In genomic region chr18:79378416-79379250, GRCh38 we compare ENCODE assay signal across 8 cellular contexts. TPM values are rescaled to one million over a fixed set of nuclear protein-coding genes. Genes with fewer than 3 reads are reported as not detected.
DNase-seq lines count a peak whose midpoint lies in the region; ATAC-seq and TF ChIP-seq lines count a peak whose summit lies in the region.

No MANE protein-coding gene starts in this region.

- TF ChIP-seq POLR2A in lower leg skin (IDR thresholded peaks at IDR 0.05), result no peak

- POLR2A ChIA-PET in activated CD4-positive, alpha-beta memory T cell treated with anti-CD3 and anti-CD28 coated beads for 36 hours (lab: Charles Lee), result no interaction called here

- H3K4me2 ChIP-seq in MM.1S (ENCODE audit: low read depth, low read length), result no peak overlapping the region

- H3K27me3 Mint-ChIP-seq in activated CD4-positive, alpha-beta memory T cell treated with anti-CD3 and anti-CD28 coated beads for 36 hours, result no peaks in the 10 kb centered on the region

- no peaks in the 10 kb centered on the region for H3K9me2 ChIP-seq in MM.1S (replicated peaks; ENCODE audit: insufficient read depth, low read length)

- H3K27me3 ChIP-seq in MM.1S (replicated peaks; ENCODE audit: insufficient read depth, low read length), result no peaks in the 10 kb centered on the region

- H3K27ac ChIP-seq in MM.1S (ENCODE audit: low read length), result no peak overlapping the region

- CTCF ChIA-PET in activated CD4-positive, alpha-beta memory T cell treated with anti-CD3 and anti-CD28 coated beads for 36 hours (lab: Charles Lee), result interaction anchor here (0.6 to 7.0 kb wide), 19 partner anchors 10 to 306 kb away, joined by 3 to 176 read pairs (median 6); no protein-coding TSS in a partner anchor

- no peak overlapping the region for H3K9ac ChIP-seq in MM.1S (ENCODE audit: low read length)

- H3K4me1 Mint-ChIP-seq in activated CD4-positive, alpha-beta memory T cell treated with anti-CD3 and anti-CD28 coated beads for 36 hours (ENCODE audit: low read depth), result peaks cover 15% of the 10 kb centered on the region

- no peaks in the 10 kb centered on the region for H3K79me2 ChIP-seq in MM.1S (ENCODE audit: low read length)

- H3K36me3 ChIP-seq in MM.1S (replicated peaks; ENCODE audit: insufficient read depth, low read length), result no peaks in the 10 kb centered on the region

- no peak overlapping the region for H2AFZ ChIP-seq in MM.1S (ENCODE audit: low read length)

- no peak overlapping the region for H3K27ac Mint-ChIP-seq in activated CD4-positive, alpha-beta memory T cell treated with anti-CD3 and anti-CD28 coated beads for 36 hours

- 39 to 43% methylated on average over 48 to 49 of the region's 49 CpGs for WGBS in lower leg skin, 2 donors

- DNase-seq in EH (ENCODE audit: low read depth) (peak; percentile 75), MM.1S (peak; percentile 37), ecto neural progenitor cell (ENCODE audit: low spot score) (peak; percentile 93), lower leg skin (ENCODE audit: low spot score in 2 of 2) (peak; percentile 73 to 97)
- peak; percentile 90 for DNase-seq in activated CD4-positive, alpha-beta memory T cell treated with anti-CD3 and anti-CD28 coated beads for 36 hours
- peak; percentile 71 to 78 (median 72) for DNase-seq in stimulated activated CD4-positive, alpha-beta T cell treated with anti-CD3 and anti-CD28 coated beads, TNF-alpha, amount 100 ng/mL, for 4 hours (ENCODE audit: low read depth in 3 of 3)

- H4K20me1 ChIP-seq in MM.1S (ENCODE audit: insufficient read depth, low read length), result no peaks in the 10 kb centered on the region

- no peak overlapping the region for H3K4me3 ChIP-seq in MM.1S (ENCODE audit: low read length)
- no peak overlapping the region for H3K4me3 ChIP-seq in lower leg skin (ENCODE audit: low read depth, poor library complexity, severe bottlenecking)

- H3K9me3 Mint-ChIP-seq in activated CD4-positive, alpha-beta memory T cell treated with anti-CD3 and anti-CD28 coated beads for 36 hours, result no peaks in the 10 kb centered on the region

- H3F3A ChIP-seq in MM.1S (ENCODE audit: insufficient read depth, low read length), result no peaks in the 10 kb centered on the region

- no peaks in the 10 kb centered on the region for H3K4me1 ChIP-seq in MM.1S (ENCODE audit: low read length)

- intact Hi-C loops in activated CD4-positive, alpha-beta memory T cell treated with anti-CD3 and anti-CD28 coated beads for 36 hours (cut with micrococcal nuclease), result loop anchor here (1.0 to 2.0 kb wide), 3 partner anchors 16 to 266 kb away; partner anchors contain the start of gene NFATC1
- intact Hi-C loops in lower leg skin (cut with DNase I; ENCODE audit: low total_unique reads), result no loop called here

- ATAC-seq in GM21825 (IDR thresholded peaks at IDR 0.05; ENCODE audit: unreplicated experiment) (peak; percentile 77), HG03139 (IDR thresholded peaks at IDR 0.05; ENCODE audit: unreplicated experiment) (no peak)

- TF ChIP-seq CTCF in MM.1S (IDR thresholded peaks at IDR 0.05; ENCODE audit: low read length) (peak; percentile 75), lower leg skin (IDR thresholded peaks at IDR 0.05) (peak in 1 of 3 donors; percentile 96)

- no peaks in the 10 kb centered on the region for H3K9me3 ChIP-seq in MM.1S (replicated peaks; ENCODE audit: insufficient read depth, low read length)

- no peak overlapping the region for H3K4me3 Mint-ChIP-seq in activated CD4-positive, alpha-beta memory T cell treated with anti-CD3 and anti-CD28 coated beads for 36 hours

- H3K36me3 Mint-ChIP-seq in activated CD4-positive, alpha-beta memory T cell treated with anti-CD3 and anti-CD28 coated beads for 36 hours, result peaks cover 5% of the 10 kb centered on the region

RNA-seq across cellular contexts. Expression of gene NFATC1, which starts 17.1 kb away (rescaled TPM):
- 10 to 100 TPM; 83.7 to 85.4 TPM for total RNA-seq in activated CD4-positive, alpha-beta memory T cell treated with anti-CD3 and anti-CD28 coated beads for 36 hours
- total RNA-seq in lower leg skin, result 10 to 100 TPM; 14.0 to 22.4 (median 15.0) TPM

Comparison
In these comparisons a context has a peak if more than half of its experiments do, and no peak if none do; other contexts are left out.
1. DNase-seq: peak in every context shown above with its lines; median percentile 93 in ecto neural progenitor cell; 90 in activated CD4-positive, alpha-beta memory T cell treated with anti-CD3 and anti-CD28 coated beads for 36 hours; 85 in lower leg skin; 75 in EH; 72 in stimulated activated CD4-positive, alpha-beta T cell treated with anti-CD3 and anti-CD28 coated beads, TNF-alpha, amount 100 ng/mL, for 4 hours; 37 in MM.1S.